ENCODE assay signal across 20 cellular contexts in genomic region chrX:46165411-46165810, GRCh38.
DNase-seq lines count a peak whose midpoint lies in the region; ATAC-seq and TF ChIP-seq lines count a peak whose summit lies in the region.
"Had no signal": no experiment of that assay in that cellular context is flagged by ENCODE, and none has a peak within 500 bp of the region (broad histone marks: within the 10 kb centered on the region; RNA-seq: fewer than 3 reads in every experiment).

No MANE protein-coding gene starts in this region.

- 8% methylated on average over 2 of the region's 2 CpGs for WGBS in SK-N-SH (ENCODE audit: low lambda C conversion rate)
- 72 to 91% (median 87%) methylated on average over 2 of the region's 2 CpGs for WGBS in spleen, 5 donors

- no peaks in the 10 kb centered on the region for H3K9me3 ChIP-seq in SK-N-SH
- no peaks in the 10 kb centered on the region for H3K9me3 ChIP-seq in skeletal muscle satellite cell (replicated peaks; ENCODE audit: low read length)
- H3K9me3 ChIP-seq in spleen = no peaks in the 10 kb centered on the region
- H3K9me3 ChIP-seq in upper lobe of right lung = no peaks in the 10 kb centered on the region
- H3K9me3 ChIP-seq: adrenal gland had no signal

- H3K9ac ChIP-seq in SK-N-SH = no peak overlapping the region
- H3K9ac ChIP-seq in skeletal muscle satellite cell (ENCODE audit: low read depth, low read length) = peak overlapping the region; percentile 49

- TF ChIP-seq CTCF in SK-N-SH (IDR thresholded peaks at IDR 0.05) (no peak), fibroblast of mammary gland (conservative IDR thresholded peaks at IDR 0.05; ENCODE audit: control insufficient read depth, insufficient read depth, low read depth, low read length) (no peak), brain microvascular endothelial cell (IDR thresholded peaks at IDR 0.05; ENCODE audit: low read depth, low read length, missing control alignments) (no peak), spleen (IDR thresholded peaks at IDR 0.05 in 8 of 11, conservative IDR thresholded peaks at IDR 0.05 in 3 of 11) (no peak), upper lobe of right lung (IDR thresholded peaks at IDR 0.05) (no peak)

- POLR2A ChIA-PET in SK-N-SH (lab: Yijun Ruan, JAX) = no interaction called here

- in situ Hi-C loops in brain microvascular endothelial cell (cut with HindIII; ENCODE audit: low pct_ligation_motif_present, low sequenced_read_pairs) = no loop called here

- peak overlapping the region; percentile 34 for H2AFZ ChIP-seq in SK-N-SH (ENCODE audit: low read depth)

- CTCF ChIA-PET in SK-N-SH (lab: Yijun Ruan, JAX) = no interaction called here

- H3F3A ChIP-seq in SK-N-SH (replicated peaks; ENCODE audit: insufficient read depth) = peaks cover 7% of the 10 kb centered on the region

- no peaks in the 10 kb centered on the region for H3K79me2 ChIP-seq in SK-N-SH (ENCODE audit: insufficient read depth)

- TF ChIP-seq RAD21 in SK-N-SH (IDR thresholded peaks at IDR 0.05; ENCODE audit: low read length) = no peak

- no peak for TF ChIP-seq POLR2A in spleen (IDR thresholded peaks at IDR 0.05)

- H3K36me3 ChIP-seq in SK-N-SH (replicated peaks in 1 of 2; ENCODE audit: control insufficient read depth in 1 of 2, insufficient read depth in 2 of 2, low read length in 1 of 2) = no peaks in the 10 kb centered on the region
- no peaks in the 10 kb centered on the region for H3K36me3 ChIP-seq in skeletal muscle satellite cell (ENCODE audit: insufficient read depth, low read length)
- no peaks in the 10 kb centered on the region for H3K36me3 ChIP-seq in brain microvascular endothelial cell (replicated peaks)
- H3K36me3 ChIP-seq in spleen = no peaks in the 10 kb centered on the region
- no peaks in the 10 kb centered on the region for H3K36me3 ChIP-seq in upper lobe of right lung
- H3K36me3 ChIP-seq: adrenal gland had no signal

- peak; percentile 12 for DNase-seq in GM04504 (ENCODE audit: low read depth)
- no peak for DNase-seq in SK-N-SH
- peak; percentile 54 for DNase-seq in fibroblast of mammary gland (ENCODE audit: low read depth)
- DNase-seq in middle frontal gyrus (ENCODE audit: extremely low spot score, low spot score) = no peak
- no peak for DNase-seq in brain microvascular endothelial cell
- no peak for DNase-seq in spleen
- no peak for DNase-seq in upper lobe of right lung
- DNase-seq: activated CD4-positive, alpha-beta T cell treated with anti-CD3 and anti-CD28 coated beads for 48 hours; activated T-cell treated with anti-CD3 and anti-CD28 coated beads, Interleukin-2, amount 50 U/mL, for 24 hours; adrenal gland; CD4-positive, CD25-positive, alpha-beta regulatory T cell; DND-41; glutamatergic neuron; islet precursor cell; KG1; NCI-H1436 treated with DMSO at 0.1 percent for 48 hours; stimulated activated CD4-positive, alpha-beta T cell treated with anti-CD3 and anti-CD28 coated beads, Interleukin-2, amount 100 ng/mL, for 48 hours; T-helper 9 cell had no signal

- no peaks in the 10 kb centered on the region for H3K9me2 ChIP-seq in SK-N-SH

- H3K4me1 ChIP-seq in SK-N-SH (ENCODE audit: control insufficient read depth in 1 of 2, insufficient read depth in 2 of 2, low read depth in 1 of 2, low read length in 1 of 2) = no peaks in the 10 kb centered on the region
- H3K4me1 ChIP-seq in skeletal muscle satellite cell (ENCODE audit: control insufficient read depth, insufficient read depth, low read length) = peaks cover 19% of the 10 kb centered on the region
- H3K4me1 ChIP-seq in spleen = no peaks in the 10 kb centered on the region
- H3K4me1 ChIP-seq in upper lobe of right lung = no peaks in the 10 kb centered on the region
- H3K4me1 ChIP-seq: adrenal gland had no signal

- no peak overlapping the region for H3K4me3 ChIP-seq in SK-N-SH (ENCODE audit: low read depth in 2 of 2, low read length in 1 of 2)
- no peak overlapping the region for H3K4me3 ChIP-seq in fibroblast of mammary gland (ENCODE audit: control insufficient read depth, low read depth, low read length)
- H3K4me3 ChIP-seq in skeletal muscle satellite cell (ENCODE audit: low read length) = peak overlapping the region; percentile 20
- no peak overlapping the region for H3K4me3 ChIP-seq in brain microvascular endothelial cell (ENCODE audit: low read depth, low read length)
- H3K4me3 ChIP-seq in spleen = no peak overlapping the region
- H3K4me3 ChIP-seq in upper lobe of right lung = no peak overlapping the region
- H3K4me3 ChIP-seq: adrenal gland had no signal

- peak in 1 of 2 experiments; percentile 28; a peak in 1 of 4 replicates for TF ChIP-seq EP300 in SK-N-SH (IDR thresholded peaks at IDR 0.05; ENCODE audit: borderline replicate concordance in 1 of 2, low read depth in 1 of 2, low read length in 1 of 2)

- H4K20me1 ChIP-seq in SK-N-SH (ENCODE audit: insufficient read depth) = no peaks in the 10 kb centered on the region

- no peak for ATAC-seq in upper lobe of right lung
- ATAC-seq: Right ventricle myocardium inferior had no signal

- H3K27ac ChIP-seq in SK-N-SH (ENCODE audit: low read depth in 2 of 2, low read length in 1 of 2) (peak overlapping the region in 1 of 2 experiments; percentile 58; a peak in 2 of 4 replicates), brain microvascular endothelial cell (no peak overlapping the region), spleen (no peak overlapping the region), upper lobe of right lung (no peak overlapping the region)
- H3K27ac ChIP-seq: adrenal gland had no signal

- no peak overlapping the region for H3K4me2 ChIP-seq in SK-N-SH
- H3K4me2 ChIP-seq in skeletal muscle satellite cell (ENCODE audit: low read length) = peak overlapping the region; percentile 26

- intact Hi-C loops in spleen (cut with DNase I; ENCODE audit: low total_unique reads) (no loop called here), upper lobe of right lung (cut with DNase I) (no loop called here)

- no peaks in the 10 kb centered on the region for H3K27me3 ChIP-seq in SK-N-SH (ENCODE audit: insufficient read depth)
- no peaks in the 10 kb centered on the region for H3K27me3 ChIP-seq in skeletal muscle satellite cell (ENCODE audit: control insufficient read depth, insufficient read depth, low read length)
- no peaks in the 10 kb centered on the region for H3K27me3 ChIP-seq in brain microvascular endothelial cell (replicated peaks)
- no peaks in the 10 kb centered on the region for H3K27me3 ChIP-seq in spleen (replicated peaks in 1 of 7)
- H3K27me3 ChIP-seq in upper lobe of right lung = no peaks in the 10 kb centered on the region

TF ChIP-seq in SK-N-SH, 30 proteins besides CTCF, POLR2A, EP300 and RAD21 (continues in another document):
- TF ChIP-seq EZH2phosphoT487 (IDR thresholded peaks at IDR 0.05; ENCODE audit: borderline replicate concordance, low read depth) (no peak), REST (IDR thresholded peaks at IDR 0.05; ENCODE audit: low read depth, low read length) (no peak), USF1 (IDR thresholded peaks at IDR 0.05; ENCODE audit: borderline replicate concordance, low read depth) (no peak), MEF2A (IDR thresholded peaks at IDR 0.05; ENCODE audit: borderline replicate concordance, low read depth) (no peak), MAX (IDR thresholded peaks at IDR 0.05; ENCODE audit: low read depth) (no peak), USF2 (IDR thresholded peaks at IDR 0.05; ENCODE audit: borderline replicate concordance, low read depth, low read length) (no peak), ELF1 (IDR thresholded peaks at IDR 0.05) (no peak)

Comparison
In these comparisons a context has a peak if more than half of its experiments do, and no peak if none do; other contexts are left out.
1. DNase-seq: peak in GM04504 (single experiment) and fibroblast of mammary gland (single experiment); none in SK-N-SH (single experiment), middle frontal gyrus (single experiment), brain microvascular endothelial cell (single experiment), spleen (single experiment) and upper lobe of right lung (single experiment).